In genomic region chr12:121893901-121894540, GRCh38 we compare ENCODE assay signal across 8 cellular contexts. TPM values are rescaled to one million over a fixed set of nuclear protein-coding genes. Genes with fewer than 3 reads are reported as not detected.
DNase-seq lines count a peak whose midpoint lies in the region; ATAC-seq and TF ChIP-seq lines count a peak whose summit lies in the region.

No MANE protein-coding gene starts in this region.

- peaks cover 35% of the 10 kb centered on the region for H3K4me1 ChIP-seq in CD8-positive, alpha-beta T cell (ENCODE audit: insufficient read depth, low read length)
- peaks cover 25 to 42% of the 10 kb centered on the region in 2 donors for H3K4me1 ChIP-seq in adrenal gland (replicated peaks in 1 of 2)
- peaks cover 4% of the 10 kb centered on the region for H3K4me1 ChIP-seq in mesendoderm (ENCODE audit: control insufficient read depth, low read depth, low read length)

- H3K9me3 ChIP-seq in CD8-positive, alpha-beta T cell (ENCODE audit: low read length) = no peaks in the 10 kb centered on the region
- no peaks in the 10 kb centered on the region for H3K9me3 ChIP-seq in adrenal gland (replicated peaks in 1 of 3)

- no peak overlapping the region for H2AK5ac ChIP-seq in mesendoderm (ENCODE audit: low read length)

- H3K79me1 ChIP-seq in mesendoderm (ENCODE audit: low read length) = peaks cover 9% of the 10 kb centered on the region

- CTCF ChIA-PET in CD8-positive, alpha-beta T cell (lab: Charles Lee) = interaction anchor here (0.6 to 4.4 kb wide), 5 partner anchors 9 to 789 kb away, joined by 3 to 39 read pairs (median 3); partner anchors contain the start of gene RHOF

- peak; percentile 22 for ATAC-seq in CD8-positive, alpha-beta T cell
- ATAC-seq in HG03520 (IDR thresholded peaks at IDR 0.05; ENCODE audit: unreplicated experiment) (no peak), omental fat pad (ENCODE audit: low FRiP score) (no peak), GM19023 (IDR thresholded peaks at IDR 0.05; ENCODE audit: unreplicated experiment) (no peak)

- H4K5ac ChIP-seq in mesendoderm (ENCODE audit: low read length) = no peak overlapping the region

- intact Hi-C loops in CD8-positive, alpha-beta T cell (cut with DNase I, micrococcal nuclease) = no loop called here
- intact Hi-C loops in adrenal gland (cut with DNase I) = loop anchor here (5.0 to 10.0 kb wide), 2 partner anchors 99 to 102 kb away; partner anchors contain the start of gene RHOF (in 2 of the 2)

- H3K4me3 Mint-ChIP-seq in CD8-positive, alpha-beta T cell = peak overlapping the region; percentile 18

- H3K9me3 Mint-ChIP-seq in CD8-positive, alpha-beta T cell = no peaks in the 10 kb centered on the region

- H3K4me2 ChIP-seq in mesendoderm (ENCODE audit: low read length) = no peak overlapping the region

- no peak for TF ChIP-seq CTCF in CD8-positive, alpha-beta T cell (IDR thresholded peaks at IDR 0.05)
- no peak for TF ChIP-seq CTCF in adrenal gland (IDR thresholded peaks at IDR 0.05)
- TF ChIP-seq CTCF in omental fat pad (IDR thresholded peaks at IDR 0.05) = no peak

- H3K27me3 Mint-ChIP-seq in CD8-positive, alpha-beta T cell (ENCODE audit: low read depth) = no peaks in the 10 kb centered on the region

- no peak overlapping the region for H3K18ac ChIP-seq in mesendoderm (ENCODE audit: low read length)

- no peak overlapping the region for H2BK5ac ChIP-seq in mesendoderm (ENCODE audit: low read length)

- H3K9ac ChIP-seq in mesendoderm (ENCODE audit: low read length) = no peak overlapping the region

- no peak overlapping the region for H2BK15ac ChIP-seq in mesendoderm (replicated peaks; ENCODE audit: low read depth)

- WGBS in adrenal gland, 4 donors = 61 to 70% (median 64%) methylated on average over 6 of the region's 6 CpGs
- WGBS in mesendoderm (ENCODE audit: extremely low coverage, insufficient coverage, low lambda C conversion rate) = no CpG with 5 or more reads among the region's 6 CpGs

- POLR2A ChIA-PET in CD8-positive, alpha-beta T cell (lab: Charles Lee) = interaction anchor here (1.0 kb wide), 2 partner anchors 82 to 100 kb away, joined by 3 to 4 read pairs; no protein-coding TSS in a partner anchor

- H3K27ac Mint-ChIP-seq in CD8-positive, alpha-beta T cell = peak overlapping the region; percentile 64

- no peak overlapping the region for H3K4me3 ChIP-seq in CD8-positive, alpha-beta T cell (ENCODE audit: low read depth, low read length)
- no peak overlapping the region for H3K4me3 ChIP-seq in adrenal gland
- no peak overlapping the region for H3K4me3 ChIP-seq in mesendoderm (ENCODE audit: low read length)

- peaks cover 60% of the 10 kb centered on the region for H3K36me3 Mint-ChIP-seq in CD8-positive, alpha-beta T cell

- H3K27ac ChIP-seq in CD8-positive, alpha-beta T cell (ENCODE audit: low read depth, low read length) = no peak overlapping the region
- H3K27ac ChIP-seq in adrenal gland = peak overlapping the region in 1 of 5 donors; percentile 6
- H3K27ac ChIP-seq in mesendoderm (ENCODE audit: low read depth, low read length) = no peak overlapping the region

- H3K4me1 Mint-ChIP-seq in CD8-positive, alpha-beta T cell (ENCODE audit: low read depth) = peaks cover 39% of the 10 kb centered on the region

- no peak for DNase-seq in CD8-positive, alpha-beta T cell
- DNase-seq in NCI-H1048 (lab: John Stamatoyannopoulos, UW) (peak; percentile 65), adrenal gland (peak in 4 of 7 donors; percentile 26 to 47 (median 36)), mesendoderm (peak; percentile 32), omental fat pad (ENCODE audit: low spot score) (no peak)
- no peak for DNase-seq in stimulated activated naive CD4-positive, alpha-beta T cell (lab: John Stamatoyannopoulos, UW)

- H3K56ac ChIP-seq in mesendoderm (ENCODE audit: low read length) = no peak overlapping the region

- no peak overlapping the region for H3K4ac ChIP-seq in mesendoderm (ENCODE audit: low read depth, low read length)

- no peak overlapping the region for H2BK120ac ChIP-seq in mesendoderm (ENCODE audit: low read depth, low read length)

- peaks cover 16% of the 10 kb centered on the region for H3K36me3 ChIP-seq in CD8-positive, alpha-beta T cell (ENCODE audit: insufficient read depth, low read length)
- H3K36me3 ChIP-seq in adrenal gland (replicated peaks in 1 of 2) (peaks cover 0 to 45% of the 10 kb centered on the region in 2 donors), mesendoderm (ENCODE audit: control insufficient read depth, insufficient read depth, low read length) (peaks cover 5% of the 10 kb centered on the region)

- no peaks in the 10 kb centered on the region for H3K27me3 ChIP-seq in CD8-positive, alpha-beta T cell (ENCODE audit: insufficient read depth, low read length)
- H3K27me3 ChIP-seq in adrenal gland = no peaks in the 10 kb centered on the region
- H3K27me3 ChIP-seq in mesendoderm (ENCODE audit: insufficient read depth, low read length, poor library complexity) = no peaks in the 10 kb centered on the region

- H4K8ac ChIP-seq in mesendoderm (ENCODE audit: low read depth, low read length) = no peak overlapping the region

- TF ChIP-seq POLR2A in adrenal gland (IDR thresholded peaks at IDR 0.05) = no peak

- H3K23ac ChIP-seq in mesendoderm (ENCODE audit: low read length) = no peak overlapping the region

- H3K79me2 ChIP-seq in mesendoderm (ENCODE audit: control insufficient read depth, insufficient read depth, low read length) = peaks cover 9% of the 10 kb centered on the region

RNA-seq across cellular contexts. Expression of gene PSMD9, which starts 5.4 kb away (rescaled TPM):
- 10 to 100 TPM; 38.7 to 42.2 TPM for total RNA-seq in CD8-positive, alpha-beta T cell
- total RNA-seq in adrenal gland (100 to 1,000 TPM in 1 of 8 donors, 10 to 100 TPM in 7; 45.3 to 145 (median 57.3) TPM), omental fat pad (10 to 100 TPM; 40.5 to 73.1 (median 57.2) TPM)
- 10 to 100 TPM; 31.4 to 32.7 (median 31.5) TPM for polyA plus RNA-seq in adrenal gland
- 34.3 TPM for polyA plus RNA-seq in mesendoderm (2013, experiment 1 of 2)
- 32.3 TPM for polyA plus RNA-seq in mesendoderm (2013, experiment 2 of 2)

RNA-seq across cellular contexts. Expression of gene CFAP251, which starts 24.4 kb away (rescaled TPM):
- under 1 TPM; 0.33 to 0.68 TPM for total RNA-seq in CD8-positive, alpha-beta T cell
- total RNA-seq in adrenal gland (1 to 10 TPM in 7 of 8 donors, under 1 TPM in 1; 0.30 to 9.0 (median 2.6) TPM), omental fat pad (10 to 100 TPM in 1 of 4 donors, 1 to 10 TPM in 3; 4.6 to 15.3 (median 7.1) TPM)
- polyA plus RNA-seq in adrenal gland = 10 to 100 TPM in 1 of 3 donors, 1 to 10 TPM in 1, under 1 TPM in 1; 0.92 to 11.6 (median 2.7) TPM
- 2.6 TPM for polyA plus RNA-seq in mesendoderm (2013, experiment 1 of 2)
- 3.0 TPM for polyA plus RNA-seq in mesendoderm (2013, experiment 2 of 2)

RNA-seq across cellular contexts. Expression of gene HPD, which starts 35.4 kb away (rescaled TPM):
- total RNA-seq in CD8-positive, alpha-beta T cell = not detected
- total RNA-seq in adrenal gland = 10 to 100 TPM in 2 of 8 donors, 1 to 10 TPM in 6; 1.6 to 13.0 (median 4.1) TPM
- 1 to 10 TPM; 3.4 to 7.9 (median 4.4) TPM for polyA plus RNA-seq in adrenal gland
- 0.46 TPM for polyA plus RNA-seq in mesendoderm (2013, experiment 1 of 2)
- 0.42 TPM for polyA plus RNA-seq in mesendoderm (2013, experiment 2 of 2)
- total RNA-seq in omental fat pad = 1 to 10 TPM in 3 of 4 donors, under 1 TPM in 1; 0.82 to 8.5 (median 1.6) TPM

Comparison
In these comparisons a context has a peak if more than half of its experiments do, and no peak if none do; other contexts are left out.
1. DNase-seq: peak in NCI-H1048 (single experiment), adrenal gland (4 of 7) and mesendoderm (single experiment); none in CD8-positive, alpha-beta T cell (0 of 7), stimulated activated naive CD4-positive, alpha-beta T cell (0 of 6) and omental fat pad (single experiment).
2. intact Hi-C loops: an anchor here in adrenal gland (5.0 to 10.0 kb wide); none called in CD8-positive, alpha-beta T cell.